19 cellular contexts compared by ENCODE assay signal in genomic region chr3:9867106-9867505, GRCh38. TPM values are rescaled to one million over a fixed set of nuclear protein-coding genes. Genes with fewer than 3 reads are reported as not detected.
DNase-seq lines count a peak whose midpoint lies in the region; ATAC-seq, FAIRE-seq and TF ChIP-seq lines count a peak whose summit lies in the region.
"Had no signal": no experiment of that assay in that cellular context is flagged by ENCODE, and none has a peak within 500 bp of the region (broad histone marks: within the 10 kb centered on the region; RNA-seq: fewer than 3 reads in every experiment).

No MANE protein-coding gene starts in this region.

- no peaks in the 10 kb centered on the region for H3K27me3 ChIP-seq in heart right ventricle
- peaks cover 15% of the 10 kb centered on the region for H3K27me3 ChIP-seq in neural progenitor cell
- no peaks in the 10 kb centered on the region for H3K27me3 ChIP-seq in subcutaneous abdominal adipose tissue (ENCODE audit: control insufficient read depth in 5 of 5, insufficient read depth in 4 of 5, low read length in 5 of 5)
- H3K27me3 ChIP-seq: BE2C, MG63 had no signal

- H3K27ac ChIP-seq in heart right ventricle: no peak overlapping the region
- H3K27ac ChIP-seq in neural progenitor cell: no peak overlapping the region
- peak overlapping the region; percentile 2 for H3K27ac ChIP-seq in subcutaneous abdominal adipose tissue (ENCODE audit: low read depth, low read length)

- no peaks in the 10 kb centered on the region for H3K9me3 ChIP-seq in heart right ventricle
- H3K9me3 ChIP-seq in neural progenitor cell (ENCODE audit: low read depth): no peaks in the 10 kb centered on the region
- no peaks in the 10 kb centered on the region for H3K9me3 ChIP-seq in subcutaneous abdominal adipose tissue (ENCODE audit: control insufficient read depth in 5 of 5, low read length in 5 of 5)
- H3K9me3 ChIP-seq: BE2C, MG63 had no signal

- ATAC-seq in heart right ventricle (no peak), GM19328 (IDR thresholded peaks at IDR 0.05; ENCODE audit: unreplicated experiment) (no peak)
- ATAC-seq in activated naive CD4-positive, alpha-beta T cell treated with anti-CD3 and anti-CD28 coated beads, Interleukin-2, amount 50 U/mL, for 72 hours: no peak
- ATAC-seq: PC-3 had no signal

- no peak overlapping the region for H3K4me3 Mint-ChIP-seq in neural progenitor cell
- H3K4me3 Mint-ChIP-seq: CD4-positive, alpha-beta memory T cell had no signal

- no peaks in the 10 kb centered on the region for H3K36me3 ChIP-seq in heart right ventricle
- no peaks in the 10 kb centered on the region for H3K36me3 ChIP-seq in neural progenitor cell
- H3K36me3 ChIP-seq in subcutaneous abdominal adipose tissue (ENCODE audit: control insufficient read depth in 5 of 5, insufficient read depth in 5 of 5, low read length in 5 of 5): peaks cover 0 to 39% (median 26%) of the 10 kb centered on the region in 5 donors
- H3K36me3 ChIP-seq: BE2C, MG63 had no signal

- H3K27ac Mint-ChIP-seq in neural progenitor cell: peak overlapping the region; percentile 76
- peak overlapping the region in 1 of 2 donors; percentile 28 for H3K27ac Mint-ChIP-seq in activated naive CD4-positive, alpha-beta T cell treated with anti-CD3 and anti-CD28 coated beads, Interleukin-2, amount 50 U/mL, for 72 hours
- H3K27ac Mint-ChIP-seq: CD4-positive, alpha-beta memory T cell had no signal

- DNase-seq in cardiac septum (ENCODE audit: low spot score) (peak; percentile 39), heart right ventricle (no peak), neural progenitor cell (ENCODE audit: low spot score) (no peak), D721Med (ENCODE audit: insufficient read length, low spot score) (no peak), C1 segment of cervical spinal cord (lab: John Stamatoyannopoulos, UW) (no peak)
- no peak for DNase-seq in activated naive CD4-positive, alpha-beta T cell treated with anti-CD3 and anti-CD28 coated beads, Interleukin-2, amount 50 U/mL, for 72 hours (ENCODE audit: low spot score in 2 of 2)
- DNase-seq: 8988T; BE2C; CD4-positive, alpha-beta memory T cell; DMS79; MG63; NCI-H1092; NCI-H146; NCI-H2081; NCI-H748 treated with DMSO at 0.1 percent for 48 hours; PC-3 had no signal

- H3K4me3 ChIP-seq in heart right ventricle: no peak overlapping the region
- no peak overlapping the region for H3K4me3 ChIP-seq in neural progenitor cell
- no peak overlapping the region for H3K4me3 ChIP-seq in subcutaneous abdominal adipose tissue (ENCODE audit: low read depth in 1 of 5, low read length in 5 of 5)
- H3K4me3 ChIP-seq: MG63 had no signal

- no peak overlapping the region for H2AFZ ChIP-seq in neural progenitor cell (replicated peaks)

- H4K20me1 ChIP-seq in neural progenitor cell (ENCODE audit: low read depth): no peaks in the 10 kb centered on the region

- H3K4me1 ChIP-seq in heart right ventricle: peaks cover 3 to 29% (median 9%) of the 10 kb centered on the region in 9 donors
- H3K4me1 ChIP-seq in neural progenitor cell: peaks cover 4% of the 10 kb centered on the region
- H3K4me1 ChIP-seq in subcutaneous abdominal adipose tissue (ENCODE audit: control insufficient read depth in 5 of 5, insufficient read depth in 5 of 5, low read length in 5 of 5): peaks cover 0 to 67% (median 42%) of the 10 kb centered on the region in 5 donors
- H3K4me1 ChIP-seq: BE2C had no signal

- TF ChIP-seq CTCF in heart right ventricle (IDR thresholded peaks at IDR 0.05) (no peak), neural progenitor cell (IDR thresholded peaks at IDR 0.05) (no peak), D721Med (IDR thresholded peaks at IDR 0.05; ENCODE audit: insufficient read depth, missing control alignments) (no peak)

- FAIRE-seq in D721Med (lab: Jason Lieb, UNC): no peak

- no peaks in the 10 kb centered on the region for H3K36me3 Mint-ChIP-seq in neural progenitor cell
- H3K36me3 Mint-ChIP-seq in activated naive CD4-positive, alpha-beta T cell treated with anti-CD3 and anti-CD28 coated beads, Interleukin-2, amount 50 U/mL, for 72 hours: no peaks in the 10 kb centered on the region
- H3K36me3 Mint-ChIP-seq: CD4-positive, alpha-beta memory T cell had no signal

- peaks cover 3% of the 10 kb centered on the region for H3F3A ChIP-seq in neural progenitor cell (ENCODE audit: low read depth)

- peaks cover 10% of the 10 kb centered on the region for H3K27me3 Mint-ChIP-seq in neural progenitor cell (ENCODE audit: insufficient read depth, low read depth)

- intact Hi-C loops in cardiac septum (cut with DNase I): no loop called here
- intact Hi-C loops in heart right ventricle (cut with DNase I): no loop called here

- H3K4me1 Mint-ChIP-seq in neural progenitor cell: peaks cover 7% of the 10 kb centered on the region

- H3K9me3 Mint-ChIP-seq in neural progenitor cell: no peaks in the 10 kb centered on the region
- H3K9me3 Mint-ChIP-seq in activated naive CD4-positive, alpha-beta T cell treated with anti-CD3 and anti-CD28 coated beads, Interleukin-2, amount 50 U/mL, for 72 hours: no peaks in the 10 kb centered on the region
- H3K9me3 Mint-ChIP-seq: CD4-positive, alpha-beta memory T cell had no signal

- WGBS in heart right ventricle, 2 donors: 91 to 92% methylated on average over 12 of the region's 12 CpGs

- no peaks in the 10 kb centered on the region for H3K79me2 ChIP-seq in neural progenitor cell (ENCODE audit: low read depth)

- no peak overlapping the region for H3K4me2 ChIP-seq in neural progenitor cell

- no peak overlapping the region for H3K9ac ChIP-seq in neural progenitor cell
- H3K9ac ChIP-seq in subcutaneous abdominal adipose tissue (ENCODE audit: low read length in 5 of 5): no peak overlapping the region

RNA-seq across cellular contexts. Expression of gene CIDEC, which starts 12.9 kb away (rescaled TPM):
- total RNA-seq in cardiac septum (1.9 TPM), heart right ventricle (10 to 100 TPM in 2 of 10 donors, 1 to 10 TPM in 5, under 1 TPM in 2, not detected in 1; 0.27 to 18.3 (median 4.4) TPM), neural progenitor cell (ENCODE audit: low replicate concordance) (not detected in 2 replicates)
- polyA plus RNA-seq in heart right ventricle: 10 to 100 TPM in 1 of 2 donors, 1 to 10 TPM in 1; 8.0 to 25.3 TPM
- not detected for total RNA-seq in activated naive CD4-positive, alpha-beta T cell treated with anti-CD3 and anti-CD28 coated beads, Interleukin-2, amount 50 U/mL, for 72 hours
- total RNA-seq: CD4-positive, alpha-beta memory T cell; NCI-H460; PC-3 had no signal
- polyA plus RNA-seq: CD4-positive, alpha-beta memory T cell had no signal

RNA-seq across cellular contexts. Expression of gene RPUSD3, which starts 23.3 kb away (rescaled TPM):
- total RNA-seq in cardiac septum (28.3 TPM), heart right ventricle (10 to 100 TPM; 26.4 to 42.3 (median 29.4) TPM), neural progenitor cell (ENCODE audit: low replicate concordance) (30.5 and 50.2 TPM in 2 replicates)
- polyA plus RNA-seq in heart right ventricle: 10 to 100 TPM; 43.4 to 45.7 TPM
- total RNA-seq in activated naive CD4-positive, alpha-beta T cell treated with anti-CD3 and anti-CD28 coated beads, Interleukin-2, amount 50 U/mL, for 72 hours: 10 to 100 TPM; 70.7 to 83.2 TPM

RNA-seq across cellular contexts. Expression of gene JAGN1, which starts 23.3 kb away (rescaled TPM):
- 17.3 TPM for total RNA-seq in cardiac septum
- 10 to 100 TPM; 13.8 to 25.0 (median 18.0) TPM for total RNA-seq in heart right ventricle
- polyA plus RNA-seq in heart right ventricle: 10 to 100 TPM; 23.2 to 69.3 TPM
- 32.7 and 42.1 TPM in 2 replicates for total RNA-seq in neural progenitor cell (ENCODE audit: low replicate concordance)
- total RNA-seq in activated naive CD4-positive, alpha-beta T cell treated with anti-CD3 and anti-CD28 coated beads, Interleukin-2, amount 50 U/mL, for 72 hours: 10 to 100 TPM in 1 of 2 donors, 1 to 10 TPM in 1; 7.5 to 34.4 TPM

RNA-seq across cellular contexts. Expression of gene IL17RE, which starts 35.5 kb away (rescaled TPM):
- total RNA-seq in cardiac septum (1.1 TPM), heart right ventricle (1 to 10 TPM in 4 of 10 donors, under 1 TPM in 6; 0.16 to 2.3 (median 0.92) TPM), neural progenitor cell (ENCODE audit: low replicate concordance) (0.56 TPM in 1 of 2 replicates, not detected in the other)
- polyA plus RNA-seq in heart right ventricle: 1 to 10 TPM; 1.3 to 1.6 TPM
- total RNA-seq in activated naive CD4-positive, alpha-beta T cell treated with anti-CD3 and anti-CD28 coated beads, Interleukin-2, amount 50 U/mL, for 72 hours: 1 to 10 TPM in 1 of 2 donors, under 1 TPM in 1; 0.61 to 1.4 TPM

RNA-seq across cellular contexts. Expression of gene IL17RC, which starts 49.8 kb away (rescaled TPM):
- total RNA-seq in cardiac septum: 20.4 TPM
- total RNA-seq in heart right ventricle: 10 to 100 TPM; 18.6 to 36.2 (median 27.9) TPM
- 10 to 100 TPM; 40.7 to 62.3 TPM for polyA plus RNA-seq in heart right ventricle
- total RNA-seq in neural progenitor cell (ENCODE audit: low replicate concordance): 3.1 and 6.5 TPM in 2 replicates
- 1 to 10 TPM in 1 of 2 donors, under 1 TPM in 1; 0.18 to 1.5 TPM for total RNA-seq in activated naive CD4-positive, alpha-beta T cell treated with anti-CD3 and anti-CD28 coated beads, Interleukin-2, amount 50 U/mL, for 72 hours
